Comparison of ENCODE assay signal across 1 cellular context in genomic region chr2:85888745-85889647, GRCh38.
A peak's percentile ranks its signal among the peaks of the same experiment; 100 is the strongest.
TF ChIP-seq lines count a peak whose summit lies in the region.

ST3GAL5 (minus strand) TSS chr2:85888990; CDS start chr2:85888905, 85 bp downstream.

TF ChIP-seq in HepG2, 621 proteins besides CTCF, POLR2A, EP300 and RAD21 (continued from another document and continues in another):
- no peak for TF ChIP-seq ZNF407 (CRISPR knock-in tag; IDR thresholded peaks at IDR 0.05; ENCODE audit: not compliant biosample characterization)
- TF ChIP-seq ZNF33A (CRISPR knock-in tag; IDR thresholded peaks at IDR 0.05; ENCODE audit: borderline replicate concordance), result no peak
- TF ChIP-seq MATR3 (CRISPR knock-in tag; IDR thresholded peaks at IDR 0.05), result no peak
- no peak for TF ChIP-seq ZNF678 (CRISPR knock-in tag; IDR thresholded peaks at IDR 0.05)
- TF ChIP-seq, protein P1, sequence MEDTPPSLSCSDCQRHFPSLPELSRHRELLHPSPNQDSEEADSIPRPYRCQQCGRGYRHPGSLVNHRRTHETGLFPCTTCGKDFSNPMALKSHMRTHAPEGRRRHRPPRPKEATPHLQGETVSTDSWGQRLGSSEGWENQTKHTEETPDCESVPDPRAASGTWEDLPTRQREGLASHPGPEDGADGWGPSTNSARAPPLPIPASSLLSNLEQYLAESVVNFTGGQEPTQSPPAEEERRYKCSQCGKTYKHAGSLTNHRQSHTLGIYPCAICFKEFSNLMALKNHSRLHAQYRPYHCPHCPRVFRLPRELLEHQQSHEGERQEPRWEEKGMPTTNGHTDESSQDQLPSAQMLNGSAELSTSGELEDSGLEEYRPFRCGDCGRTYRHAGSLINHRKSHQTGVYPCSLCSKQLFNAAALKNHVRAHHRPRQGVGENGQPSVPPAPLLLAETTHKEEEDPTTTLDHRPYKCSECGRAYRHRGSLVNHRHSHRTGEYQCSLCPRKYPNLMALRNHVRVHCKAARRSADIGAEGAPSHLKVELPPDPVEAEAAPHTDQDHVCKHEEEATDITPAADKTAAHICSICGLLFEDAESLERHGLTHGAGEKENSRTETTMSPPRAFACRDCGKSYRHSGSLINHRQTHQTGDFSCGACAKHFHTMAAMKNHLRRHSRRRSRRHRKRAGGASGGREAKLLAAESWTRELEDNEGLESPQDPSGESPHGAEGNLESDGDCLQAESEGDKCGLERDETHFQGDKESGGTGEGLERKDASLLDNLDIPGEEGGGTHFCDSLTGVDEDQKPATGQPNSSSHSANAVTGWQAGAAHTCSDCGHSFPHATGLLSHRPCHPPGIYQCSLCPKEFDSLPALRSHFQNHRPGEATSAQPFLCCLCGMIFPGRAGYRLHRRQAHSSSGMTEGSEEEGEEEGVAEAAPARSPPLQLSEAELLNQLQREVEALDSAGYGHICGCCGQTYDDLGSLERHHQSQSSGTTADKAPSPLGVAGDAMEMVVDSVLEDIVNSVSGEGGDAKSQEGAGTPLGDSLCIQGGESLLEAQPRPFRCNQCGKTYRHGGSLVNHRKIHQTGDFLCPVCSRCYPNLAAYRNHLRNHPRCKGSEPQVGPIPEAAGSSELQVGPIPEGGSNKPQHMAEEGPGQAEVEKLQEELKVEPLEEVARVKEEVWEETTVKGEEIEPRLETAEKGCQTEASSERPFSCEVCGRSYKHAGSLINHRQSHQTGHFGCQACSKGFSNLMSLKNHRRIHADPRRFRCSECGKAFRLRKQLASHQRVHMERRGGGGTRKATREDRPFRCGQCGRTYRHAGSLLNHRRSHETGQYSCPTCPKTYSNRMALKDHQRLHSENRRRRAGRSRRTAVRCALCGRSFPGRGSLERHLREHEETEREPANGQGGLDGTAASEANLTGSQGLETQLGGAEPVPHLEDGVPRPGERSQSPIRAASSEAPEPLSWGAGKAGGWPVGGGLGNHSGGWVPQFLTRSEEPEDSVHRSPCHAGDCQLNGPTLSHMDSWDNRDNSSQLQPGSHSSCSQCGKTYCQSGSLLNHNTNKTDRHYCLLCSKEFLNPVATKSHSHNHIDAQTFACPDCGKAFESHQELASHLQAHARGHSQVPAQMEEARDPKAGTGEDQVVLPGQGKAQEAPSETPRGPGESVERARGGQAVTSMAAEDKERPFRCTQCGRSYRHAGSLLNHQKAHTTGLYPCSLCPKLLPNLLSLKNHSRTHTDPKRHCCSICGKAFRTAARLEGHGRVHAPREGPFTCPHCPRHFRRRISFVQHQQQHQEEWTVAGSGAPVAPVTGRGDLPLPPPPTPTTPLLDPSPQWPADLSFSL (CRISPR knock-in tag; IDR thresholded peaks at IDR 0.05), result no peak
- no peak; the same call in 1 of the 2 replicates for TF ChIP-seq ZNF124 (CRISPR knock-in tag; IDR thresholded peaks at IDR 0.05)
- TF ChIP-seq LCORL (IDR thresholded peaks at IDR 0.05), result no peak
- peak; percentile 75 for TF ChIP-seq LCORL (CRISPR knock-in tag; IDR thresholded peaks at IDR 0.05)
- TF ChIP-seq, protein P2, sequence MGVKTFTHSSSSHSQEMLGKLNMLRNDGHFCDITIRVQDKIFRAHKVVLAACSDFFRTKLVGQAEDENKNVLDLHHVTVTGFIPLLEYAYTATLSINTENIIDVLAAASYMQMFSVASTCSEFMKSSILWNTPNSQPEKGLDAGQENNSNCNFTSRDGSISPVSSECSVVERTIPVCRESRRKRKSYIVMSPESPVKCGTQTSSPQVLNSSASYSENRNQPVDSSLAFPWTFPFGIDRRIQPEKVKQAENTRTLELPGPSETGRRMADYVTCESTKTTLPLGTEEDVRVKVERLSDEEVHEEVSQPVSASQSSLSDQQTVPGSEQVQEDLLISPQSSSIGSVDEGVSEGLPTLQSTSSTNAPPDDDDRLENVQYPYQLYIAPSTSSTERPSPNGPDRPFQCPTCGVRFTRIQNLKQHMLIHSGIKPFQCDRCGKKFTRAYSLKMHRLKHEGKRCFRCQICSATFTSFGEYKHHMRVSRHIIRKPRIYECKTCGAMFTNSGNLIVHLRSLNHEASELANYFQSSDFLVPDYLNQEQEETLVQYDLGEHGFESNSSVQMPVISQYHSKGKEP (CRISPR knock-in tag; IDR thresholded peaks at IDR 0.05), result no peak
- TF ChIP-seq ZNF550 (CRISPR knock-in tag; IDR thresholded peaks at IDR 0.05; ENCODE audit: borderline replicate concordance), result no peak
- TF ChIP-seq ZNF724P (CRISPR knock-in tag; IDR thresholded peaks at IDR 0.05; ENCODE audit: borderline replicate concordance), result no peak
- TF ChIP-seq POLR2G (IDR thresholded peaks at IDR 0.05; ENCODE audit: low read depth, low read length), result no peak
- no peak for TF ChIP-seq ZNF564 (CRISPR knock-in tag; IDR thresholded peaks at IDR 0.05)
- 0 out of 2 replicates have a peak, but pooled peaks have one; percentile 52 for TF ChIP-seq NFAT5 (CRISPR knock-in tag; IDR thresholded peaks at IDR 0.05)
- TF ChIP-seq ZNF337 (CRISPR knock-in tag; IDR thresholded peaks at IDR 0.05; ENCODE audit: borderline replicate concordance, low read depth), result 0 out of 2 replicates have a peak, but pooled peaks have one; percentile 19
- no peak for TF ChIP-seq CAMTA2 (CRISPR knock-in tag; IDR thresholded peaks at IDR 0.05; ENCODE audit: borderline replicate concordance)
- TF ChIP-seq MYNN (CRISPR knock-in tag; IDR thresholded peaks at IDR 0.05; ENCODE audit: low read depth), result 0 out of 2 replicates have a peak, but pooled peaks have one; percentile 66
- TF ChIP-seq, protein P3, sequence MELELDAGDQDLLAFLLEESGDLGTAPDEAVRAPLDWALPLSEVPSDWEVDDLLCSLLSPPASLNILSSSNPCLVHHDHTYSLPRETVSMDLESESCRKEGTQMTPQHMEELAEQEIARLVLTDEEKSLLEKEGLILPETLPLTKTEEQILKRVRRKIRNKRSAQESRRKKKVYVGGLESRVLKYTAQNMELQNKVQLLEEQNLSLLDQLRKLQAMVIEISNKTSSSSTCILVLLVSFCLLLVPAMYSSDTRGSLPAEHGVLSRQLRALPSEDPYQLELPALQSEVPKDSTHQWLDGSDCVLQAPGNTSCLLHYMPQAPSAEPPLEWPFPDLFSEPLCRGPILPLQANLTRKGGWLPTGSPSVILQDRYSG (CRISPR knock-in tag; IDR thresholded peaks at IDR 0.05), result peak; percentile 22; the same call in 1 of the 2 replicates
- no peak for TF ChIP-seq MZF1 (CRISPR knock-in tag; IDR thresholded peaks at IDR 0.05; ENCODE audit: borderline replicate concordance)
- TF ChIP-seq IKZF1 (IDR thresholded peaks at IDR 0.05), result no peak
- TF ChIP-seq, protein P4, sequence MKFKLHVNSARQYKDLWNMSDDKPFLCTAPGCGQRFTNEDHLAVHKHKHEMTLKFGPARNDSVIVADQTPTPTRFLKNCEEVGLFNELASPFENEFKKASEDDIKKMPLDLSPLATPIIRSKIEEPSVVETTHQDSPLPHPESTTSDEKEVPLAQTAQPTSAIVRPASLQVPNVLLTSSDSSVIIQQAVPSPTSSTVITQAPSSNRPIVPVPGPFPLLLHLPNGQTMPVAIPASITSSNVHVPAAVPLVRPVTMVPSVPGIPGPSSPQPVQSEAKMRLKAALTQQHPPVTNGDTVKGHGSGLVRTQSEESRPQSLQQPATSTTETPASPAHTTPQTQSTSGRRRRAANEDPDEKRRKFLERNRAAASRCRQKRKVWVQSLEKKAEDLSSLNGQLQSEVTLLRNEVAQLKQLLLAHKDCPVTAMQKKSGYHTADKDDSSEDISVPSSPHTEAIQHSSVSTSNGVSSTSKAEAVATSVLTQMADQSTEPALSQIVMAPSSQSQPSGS (CRISPR knock-in tag; IDR thresholded peaks at IDR 0.05), result peak; percentile 43; the same call in 1 of the 2 replicates
- TF ChIP-seq ARNT (IDR thresholded peaks at IDR 0.05), result no peak
- TF ChIP-seq, protein P5, sequence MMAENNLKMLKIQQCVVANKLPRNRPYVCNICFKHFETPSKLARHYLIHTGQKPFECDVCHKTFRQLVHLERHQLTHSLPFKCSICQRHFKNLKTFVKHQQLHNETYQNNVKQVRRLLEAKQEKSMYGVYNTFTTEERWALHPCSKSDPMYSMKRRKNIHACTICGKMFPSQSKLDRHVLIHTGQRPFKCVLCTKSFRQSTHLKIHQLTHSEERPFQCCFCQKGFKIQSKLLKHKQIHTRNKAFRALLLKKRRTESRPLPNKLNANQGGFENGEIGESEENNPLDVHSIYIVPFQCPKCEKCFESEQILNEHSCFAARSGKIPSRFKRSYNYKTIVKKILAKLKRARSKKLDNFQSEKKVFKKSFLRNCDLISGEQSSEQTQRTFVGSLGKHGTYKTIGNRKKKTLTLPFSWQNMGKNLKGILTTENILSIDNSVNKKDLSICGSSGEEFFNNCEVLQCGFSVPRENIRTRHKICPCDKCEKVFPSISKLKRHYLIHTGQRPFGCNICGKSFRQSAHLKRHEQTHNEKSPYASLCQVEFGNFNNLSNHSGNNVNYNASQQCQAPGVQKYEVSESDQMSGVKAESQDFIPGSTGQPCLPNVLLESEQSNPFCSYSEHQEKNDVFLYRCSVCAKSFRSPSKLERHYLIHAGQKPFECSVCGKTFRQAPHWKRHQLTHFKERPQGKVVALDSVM (CRISPR knock-in tag; IDR thresholded peaks at IDR 0.05), result no peak; the same call in 1 of the 2 replicates
- no peak for TF ChIP-seq GFI1 (CRISPR knock-in tag; IDR thresholded peaks at IDR 0.05; ENCODE audit: borderline replicate concordance)
- peak; percentile 58; the same call in 1 of the 2 replicates for TF ChIP-seq ZNF816 (CRISPR knock-in tag; IDR thresholded peaks at IDR 0.05; ENCODE audit: borderline replicate concordance)
- no peak for TF ChIP-seq MBNL3 (CRISPR knock-in tag; conservative IDR thresholded peaks at IDR 0.05)
- 0 out of 2 replicates have a peak, but pooled peaks have one; percentile 52 for TF ChIP-seq ZFAT (CRISPR knock-in tag; conservative IDR thresholded peaks at IDR 0.05)
